8 cellular contexts compared by ENCODE assay signal in genomic region chr2:64730551-64731305, GRCh38.
A peak's percentile ranks its signal among the peaks of the same experiment; 100 is the strongest.
DNase-seq lines count a peak whose midpoint lies in the region; ATAC-seq and TF ChIP-seq lines count a peak whose summit lies in the region.

No MANE protein-coding gene starts in this region.

- H3K4me3 ChIP-seq in ACC112 (ENCODE audit: low read depth, low read length) (peak overlapping the region; percentile 79), epithelial cell of esophagus (ENCODE audit: low read length) (peak overlapping the region; percentile 32), mucosa of stomach (ENCODE audit: low read length) (peak overlapping the region; percentile 31), thymus (ENCODE audit: low read length) (peak overlapping the region; percentile 48)

- peak overlapping the region; percentile 83 for H3K4me3 Mint-ChIP-seq in activated CD8-positive, alpha-beta T cell treated with anti-CD3 and anti-CD28 coated beads for 36 hours

- H3K27me3 Mint-ChIP-seq in activated CD8-positive, alpha-beta T cell treated with anti-CD3 and anti-CD28 coated beads for 36 hours, result no peaks in the 10 kb centered on the region

- peak overlapping the region; percentile 96 for H2AFZ ChIP-seq in ACC112 (ENCODE audit: low read length, unreplicated experiment)

- CTCF ChIA-PET in activated CD8-positive, alpha-beta T cell treated with anti-CD3 and anti-CD28 coated beads for 36 hours (lab: Charles Lee), result interaction anchor here (1.5 to 1.8 kb wide), 2 partner anchors 52 to 84 kb away, joined by 4 to 8 read pairs; no protein-coding TSS in a partner anchor

- H3K79me2 ChIP-seq in ACC112 (ENCODE audit: control insufficient read depth, insufficient read depth, low read length, unreplicated experiment), result peaks cover 21% of the 10 kb centered on the region

- H3K36me3 ChIP-seq in ACC112 (ENCODE audit: insufficient read depth, low read length) (0 out of 2 replicates have a peak, but pooled peaks cover 5% of the 10 kb centered on the region), mucosa of stomach (ENCODE audit: control insufficient read depth, insufficient read depth, low read length) (no peaks in the 10 kb centered on the region), thymus (ENCODE audit: control insufficient read depth, insufficient read depth) (no peaks in the 10 kb centered on the region)

- no peaks in the 10 kb centered on the region for H3K9me3 ChIP-seq in mucosa of stomach (ENCODE audit: control insufficient read depth, low read length)
- H3K9me3 ChIP-seq in thymus (ENCODE audit: control insufficient read depth), result peaks cover 1% of the 10 kb centered on the region

- H3K4me1 Mint-ChIP-seq in activated CD8-positive, alpha-beta T cell treated with anti-CD3 and anti-CD28 coated beads for 36 hours (ENCODE audit: low read depth), result peaks cover 67% of the 10 kb centered on the region

- ATAC-seq in GM18907 (IDR thresholded peaks at IDR 0.05; ENCODE audit: unreplicated experiment), result peak; percentile 39
- peak; percentile 51 for ATAC-seq in activated CD8-positive, alpha-beta T cell treated with anti-CD3 and anti-CD28 coated beads for 36 hours

- POLR2A ChIA-PET in activated CD8-positive, alpha-beta T cell treated with anti-CD3 and anti-CD28 coated beads for 36 hours (lab: Charles Lee), result interaction anchor here (0.6 to 6.0 kb wide), 4 partner anchors 20 to 90 kb away, joined by 3 to 40 read pairs (median 3); partner anchors contain the start of gene SERTAD2

- peak overlapping the region; percentile 50 for H3K9ac ChIP-seq in mucosa of stomach (ENCODE audit: low read length)

- H3K27me3 ChIP-seq in ACC112 (ENCODE audit: insufficient read depth, low read length) (no peaks in the 10 kb centered on the region), mucosa of stomach (ENCODE audit: control insufficient read depth, insufficient read depth, low read length) (no peaks in the 10 kb centered on the region), thymus (ENCODE audit: control insufficient read depth, insufficient read depth) (no peaks in the 10 kb centered on the region)

- H3K4me1 ChIP-seq in ACC112 (ENCODE audit: control insufficient read depth, insufficient read depth, low read length, unreplicated experiment) (peaks cover 33% of the 10 kb centered on the region), mucosa of stomach (ENCODE audit: control insufficient read depth, insufficient read depth, low read length) (peaks cover 38% of the 10 kb centered on the region), thymus (ENCODE audit: control insufficient read depth, insufficient read depth, low read length) (peaks cover 19% of the 10 kb centered on the region)

- WGBS in thymus, result 22% methylated on average over 9 of the region's 9 CpGs

- H3K36me3 Mint-ChIP-seq in activated CD8-positive, alpha-beta T cell treated with anti-CD3 and anti-CD28 coated beads for 36 hours (ENCODE audit: low read depth), result peaks cover 24% of the 10 kb centered on the region

- TF ChIP-seq CTCF in activated CD8-positive, alpha-beta T cell treated with anti-CD3 and anti-CD28 coated beads for 36 hours (IDR thresholded peaks at IDR 0.05), result no peak
- TF ChIP-seq CTCF in epithelial cell of esophagus (IDR thresholded peaks at IDR 0.05; ENCODE audit: insufficient read depth, low read depth, low read length, missing control alignments), result no peak

- DNase-seq in NCI-H2227 (lab: John Stamatoyannopoulos, UW; ENCODE audit: unreplicated experiment), result peak; percentile 37
- peak; percentile 58 for DNase-seq in activated CD8-positive, alpha-beta T cell treated with anti-CD3 and anti-CD28 coated beads for 36 hours
- peak; percentile 70 for DNase-seq in epithelial cell of esophagus (ENCODE audit: low read depth)
- DNase-seq in iPS-NIHi11 (ENCODE audit: low spot score), result no peak

- H3K9me3 Mint-ChIP-seq in activated CD8-positive, alpha-beta T cell treated with anti-CD3 and anti-CD28 coated beads for 36 hours, result no peaks in the 10 kb centered on the region

- intact Hi-C loops in activated CD8-positive, alpha-beta T cell treated with anti-CD3 and anti-CD28 coated beads for 36 hours (cut with micrococcal nuclease), result no loop called here

- peak overlapping the region; percentile 96 for H3K27ac Mint-ChIP-seq in activated CD8-positive, alpha-beta T cell treated with anti-CD3 and anti-CD28 coated beads for 36 hours

- H3K27ac ChIP-seq in ACC112 (ENCODE audit: low read depth, low read length) (peak overlapping the region; percentile 69), thymus (ENCODE audit: low read depth) (peak overlapping the region; percentile 64)
